34 cellular contexts compared by ENCODE assay signal in the genomic region with DNA sequence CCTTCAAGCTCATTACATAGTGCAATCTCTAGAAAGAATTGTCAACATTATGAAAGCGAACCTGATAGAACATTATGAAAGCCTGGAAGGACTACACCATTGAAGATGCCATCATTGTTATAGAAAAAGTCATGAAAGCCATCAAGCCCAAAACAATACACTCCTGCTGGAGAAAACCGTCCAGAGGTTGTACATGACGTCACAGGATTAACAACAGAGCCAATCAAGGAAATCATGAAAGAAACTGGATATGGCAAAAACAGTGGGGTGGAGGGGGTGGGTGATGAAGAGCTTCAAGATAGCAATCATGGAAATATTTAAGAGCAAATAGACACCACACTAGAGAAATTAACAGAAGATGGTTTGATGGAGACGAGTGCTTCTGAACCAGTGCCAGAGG. TPM values are rescaled to one million over a fixed set of nuclear protein-coding genes. Genes with fewer than 3 reads are reported as not detected.
"Had no signal": no experiment of that assay in that cellular context is flagged by ENCODE, and none has a peak within 500 bp of the region (broad histone marks: within the 10 kb centered on the region; RNA-seq: fewer than 3 reads in every experiment).

No MANE protein-coding gene starts in this region.

- FAIRE-seq: astrocyte, bronchial epithelial cell had no signal

- H3K4me3 Mint-ChIP-seq: activated B cell treated with CpG ODN at 0.5 μM for 24 hours; activated CD8-positive, alpha-beta T cell treated with anti-CD3 and anti-CD28 coated beads for 36 hours; activated naive CD8-positive, alpha-beta T cell; activated T-cell treated with anti-CD3 and anti-CD28 coated beads, Interleukin-2, amount 50 U/mL, for 4 hours; activated T-helper 17 cell treated with anti-CD3 and anti-CD28 coated beads, Interleukin-2, amount 50 U/mL, for 72 hours; central memory CD8-positive, alpha-beta T cell; dendritic cell treated with granulocyte-macrophage colony-stimulating factor and Interleukin-4, amounts not matched to agents 40 ng/mL and 50 ng/mL, for 4 days; endodermal cell; T-helper 2 cell treated with Interferon-gamma antibody and Interleukin-4, amounts not matched to agents 5 μg/mL and 100 μg/mL, for 36 hours had no signal

- H3K36me3 ChIP-seq: brain microvascular endothelial cell, gastrocnemius medialis, heart right ventricle, WERI-Rb-1 had no signal

- H3K27me3 ChIP-seq: brain microvascular endothelial cell, dorsolateral prefrontal cortex, gastrocnemius medialis, hepatocyte had no signal

- H3K27ac ChIP-seq: brain microvascular endothelial cell, coronary artery, dorsolateral prefrontal cortex, foreskin keratinocyte, gastrocnemius medialis, heart right ventricle, hepatocyte, WERI-Rb-1 had no signal

- H3K79me2 ChIP-seq: hepatocyte had no signal

- ATAC-seq: activated CD4-positive, CD25-positive, alpha-beta regulatory T cell treated with anti-CD3 and anti-CD28 coated beads, Interleukin-2, amount 50 U/mL, for 24 hours; activated CD8-positive, alpha-beta T cell treated with anti-CD3 and anti-CD28 coated beads for 36 hours; activated T-cell treated with anti-CD3 and anti-CD28 coated beads, Interleukin-2, amount 50 U/mL, for 4 hours; activated T-helper 17 cell treated with anti-CD3 and anti-CD28 coated beads, Interleukin-2, amount 50 U/mL, for 72 hours; esophagus mucosa; foreskin keratinocyte; gastrocnemius medialis; heart right ventricle had no signal

- H3K4me1 ChIP-seq: foreskin keratinocyte had no signal

- H3K27ac Mint-ChIP-seq: activated B cell treated with CpG ODN at 0.5 μM for 24 hours; activated CD8-positive, alpha-beta T cell treated with anti-CD3 and anti-CD28 coated beads for 36 hours; activated naive CD8-positive, alpha-beta T cell; activated T-helper 17 cell treated with anti-CD3 and anti-CD28 coated beads, Interleukin-2, amount 50 U/mL, for 72 hours; dendritic cell treated with granulocyte-macrophage colony-stimulating factor and Interleukin-4, amounts not matched to agents 40 ng/mL and 50 ng/mL, for 4 days; endodermal cell; T-helper 2 cell treated with Interferon-gamma antibody and Interleukin-4, amounts not matched to agents 5 μg/mL and 100 μg/mL, for 36 hours had no signal

- H2AFZ ChIP-seq: hepatocyte had no signal

- H3K9me3 ChIP-seq: gastrocnemius medialis, heart right ventricle had no signal

- DNase-seq: activated B cell treated with CpG ODN at 0.5 μM for 24 hours; activated CD4-positive, alpha-beta T cell treated with anti-CD3 and anti-CD28 coated beads for 48 hours; activated CD4-positive, alpha-beta T cell treated with anti-CD3 and anti-CD28 coated beads, Interleukin-2, amount 50 U/mL, for 1 hour; activated CD4-positive, alpha-beta T cell treated with anti-CD3 and anti-CD28 coated beads, Interleukin-2, amount 50 U/mL, for 48 hours; activated CD8-positive, alpha-beta memory T cell treated with anti-CD3 and anti-CD28 coated beads for 24 hours; activated CD8-positive, alpha-beta T cell treated with anti-CD3 and anti-CD28 coated beads for 36 hours; activated effector memory CD4-positive, alpha-beta T cell treated with Interleukin-2 at 50 U/mL for 16 hours; activated gamma-delta T cell treated with Interleukin-2 at 50 U/mL for 16 hours; activated naive CD4-positive, alpha-beta T cell treated with anti-CD3 and anti-CD28 coated beads, Interleukin-2, amount 50 U/mL, for 16 hours; activated naive CD4-positive, alpha-beta T cell treated with Interleukin-2 at 50 U/mL for 16 hours; activated T-cell treated with anti-CD3 and anti-CD28 coated beads, Interleukin-2, amount 50 U/mL, for 4 hours; amniotic stem cell; anterior cingulate cortex; brain microvascular endothelial cell; dorsolateral prefrontal cortex; effector memory CD4-positive, alpha-beta T cell; endodermal cell; foreskin keratinocyte; gastrocnemius medialis; heart right ventricle; T1000; WERI-Rb-1 had no signal

- H3K27me3 Mint-ChIP-seq: activated B cell treated with CpG ODN at 0.5 μM for 24 hours had no signal

- H3K4me2 ChIP-seq: hepatocyte had no signal

- H3K9me3 Mint-ChIP-seq: activated B cell treated with CpG ODN at 0.5 μM for 24 hours; activated CD8-positive, alpha-beta T cell treated with anti-CD3 and anti-CD28 coated beads for 36 hours; activated T-cell treated with anti-CD3 and anti-CD28 coated beads, Interleukin-2, amount 50 U/mL, for 4 hours; activated T-helper 17 cell treated with anti-CD3 and anti-CD28 coated beads, Interleukin-2, amount 50 U/mL, for 72 hours; central memory CD8-positive, alpha-beta T cell; dendritic cell treated with granulocyte-macrophage colony-stimulating factor and Interleukin-4, amounts not matched to agents 40 ng/mL and 50 ng/mL, for 4 days; endodermal cell; T-helper 2 cell treated with Interferon-gamma antibody and Interleukin-4, amounts not matched to agents 5 μg/mL and 100 μg/mL, for 36 hours had no signal

- H3K4me3 ChIP-seq: coronary artery, dorsolateral prefrontal cortex, gastrocnemius medialis, heart right ventricle, hepatocyte had no signal

- H3K4me1 Mint-ChIP-seq: activated B cell treated with CpG ODN at 0.5 μM for 24 hours; activated T-helper 17 cell treated with anti-CD3 and anti-CD28 coated beads, Interleukin-2, amount 50 U/mL, for 72 hours; central memory CD8-positive, alpha-beta T cell had no signal

RNA-seq across cellular contexts. Expression of a gene that starts 50.0 kb away (rescaled TPM):
- total RNA-seq: activated CD8-positive, alpha-beta T cell treated with anti-CD3 and anti-CD28 coated beads for 36 hours; cerebellum; esophagus mucosa had no signal
